8 cellular contexts compared by ENCODE assay signal in genomic region chr15:50182233-50183013, GRCh38. TPM values are rescaled to one million over a fixed set of nuclear protein-coding genes. Genes with fewer than 3 reads are reported as not detected.
A peak's percentile ranks its signal among the peaks of the same experiment; 100 is the strongest.
DNase-seq lines count a peak whose midpoint lies in the region; ATAC-seq, FAIRE-seq and TF ChIP-seq lines count a peak whose summit lies in the region.

No MANE protein-coding gene starts in this region.

- TF ChIP-seq CTCF in RWPE2 (IDR thresholded peaks at IDR 0.05; ENCODE audit: poor library complexity, severe bottlenecking) (peak; percentile 60), K562 (IDR thresholded peaks at IDR 0.05 in 2 of 3, conservative IDR thresholded peaks at IDR 0.05 in 1 of 3; ENCODE audit: insufficient read depth in 2 of 3, low read depth in 1 of 3, low read length in 3 of 3) (no peak)

- in situ Hi-C loops in ACHN (cut with HindIII; ENCODE audit: low pct_ligation_motif_present, low pct_unique_long_range_greater_than_20kb, low sequenced_read_pairs) (no loop called here), K562 (cut with MboI) (no loop called here)

- no peaks in the 10 kb centered on the region for H3K9me1 ChIP-seq in K562 (ENCODE audit: control insufficient read depth, insufficient read depth, low read length)

- peaks cover 25% of the 10 kb centered on the region for H3K79me2 ChIP-seq in K562 (ENCODE audit: control insufficient read depth, insufficient read depth, low read length)

- H3K9me3 ChIP-seq in RWPE2 (ENCODE audit: severe bottlenecking) (no peaks in the 10 kb centered on the region), K562 (replicated peaks; ENCODE audit: control insufficient read depth, insufficient read depth, low read depth, low read length) (no peaks in the 10 kb centered on the region)

- no peak for TF ChIP-seq POLR2A in K562 (conservative IDR thresholded peaks at IDR 0.05)

- BruUV-seq in K562 (replicated peaks; lab: Mats Ljungman, UMichigan) = no TSS peak

- H3K4me3 ChIP-seq in RWPE2 (ENCODE audit: severe bottlenecking) (peak overlapping the region; percentile 47), K562 (peak overlapping the region; percentile 65)

- H2AFZ ChIP-seq in K562 (ENCODE audit: low read depth, low read length) = peak overlapping the region; percentile 95

- peak overlapping the region; percentile 85 for H3K4me2 ChIP-seq in K562 (ENCODE audit: insufficient read depth, low read length)

- H3K27me3 ChIP-seq in RWPE2 (ENCODE audit: insufficient read depth, poor library complexity, severe bottlenecking) (peaks cover 18% of the 10 kb centered on the region), K562 (ENCODE audit: control insufficient read depth in 2 of 2, insufficient read depth in 2 of 2, low read length in 2 of 2) (no peaks in the 10 kb centered on the region)

- DNase-seq in ACHN = peak; percentile 28
- DNase-seq in RWPE2 (ENCODE audit: low spot score) = peak; percentile 76
- DNase-seq in K562 (ENCODE audit: extremely low read depth in 1 of 4, low spot score in 3 of 4) = peak in 3 of 4 experiments; percentile 40 to 50 (median 46)
- peak; percentile 36 for DNase-seq in iPS-NIHi7 (ENCODE audit: extremely low spot score)
- peak; percentile 64 for DNase-seq in stimulated activated CD4-positive, alpha-beta T cell treated with anti-CD3 and anti-CD28 coated beads, Interleukin-15, amount 100 ng/mL, for 24 hours
- DNase-seq in cerebellar nuclear complex (lab: John Stamatoyannopoulos, UW) = no peak

- no peaks in the 10 kb centered on the region for H4K20me1 ChIP-seq in K562 (replicated peaks; ENCODE audit: control insufficient read depth, insufficient read depth, low read length)

- 5% methylated on average over 65 of the region's 77 CpGs for WGBS in K562 (ENCODE audit: insufficient coverage, low coverage, missing lambda C conversion rate)

- POLR2A ChIA-PET in K562 (lab: Yijun Ruan, JAX) = interaction anchor here (0.6 to 2.0 kb wide), 7 partner anchors 13 to 1324 kb away, joined by 3 to 8 read pairs (median 3); no protein-coding TSS in a partner anchor

- no peaks in the 10 kb centered on the region for H3K36me3 ChIP-seq in RWPE2 (ENCODE audit: low read depth)
- no peaks in the 10 kb centered on the region; the same call in 2 of the 3 replicates for H3K36me3 ChIP-seq in K562 (ENCODE audit: control insufficient read depth, insufficient read depth, low read length)

- ATAC-seq in GM18517 (IDR thresholded peaks at IDR 0.05; ENCODE audit: unreplicated experiment) (peak; percentile 60), HG03175 (IDR thresholded peaks at IDR 0.05; ENCODE audit: unreplicated experiment) (peak; percentile 50), RWPE2 (ENCODE audit: low read depth) (peak; percentile 74), K562 (peak; percentile 80)

- H3K27ac ChIP-seq in RWPE2 (ENCODE audit: poor library complexity, severe bottlenecking) (no peak overlapping the region), K562 (ENCODE audit: extremely low read depth, low read depth, low read length) (peak overlapping the region; percentile 38; the same call in 1 of the 3 replicates)

- no peak for FAIRE-seq in K562 (lab: Jason Lieb, UNC)

- no peak for TF ChIP-seq RAD21 in K562 (CRISPR knock-in tag; conservative IDR thresholded peaks at IDR 0.05 in 1 of 2, IDR thresholded peaks at IDR 0.05 in 1 of 2)

- TF ChIP-seq EP300 in K562 (IDR thresholded peaks at IDR 0.05; ENCODE audit: low read length) = no peak

- peak overlapping the region; percentile 35 to 96 for H3K9ac ChIP-seq in K562 (ENCODE audit: insufficient read depth in 1 of 2, low read depth in 2 of 2, low read length in 2 of 2)

- intact Hi-C loops in K562 (cut with micrococcal nuclease) = loop anchor here (2.0 to 5.0 kb wide), 4 partner anchors 34 to 245 kb away; no protein-coding TSS in a partner anchor

- H3K4me1 ChIP-seq in RWPE2 (ENCODE audit: insufficient read depth, poor library complexity, severe bottlenecking) = no peaks in the 10 kb centered on the region
- peaks cover 16 to 21% of the 10 kb centered on the region in 2 experiments; a peak in 4 of 5 replicates for H3K4me1 ChIP-seq in K562 (replicated peaks in 1 of 2; ENCODE audit: control insufficient read depth in 2 of 2, insufficient read depth in 2 of 2, low read length in 2 of 2)

- CTCF ChIA-PET in K562 (lab: Yijun Ruan, JAX; ENCODE audit: low intra/inter-chr PET ratio) = interaction anchor here (1.2 kb wide), 1 partner anchor 133 kb away, joined by 4 read pairs; no protein-coding TSS in a partner anchor

TF ChIP-seq in K562, 482 proteins besides CTCF, POLR2A, EP300 and RAD21 (continues in another document):
- 0 out of 2 replicates have a peak, but pooled peaks have one; percentile 32 for TF ChIP-seq GTF2F1 (IDR thresholded peaks at IDR 0.05; ENCODE audit: low read depth, low read length)
- TF ChIP-seq TEAD2 (tag; IDR thresholded peaks at IDR 0.05) = no peak
- peak in 1 of 2 experiments; percentile 7; a peak in 3 of 4 replicates for TF ChIP-seq MAZ (CRISPR knock-in tag; conservative IDR thresholded peaks at IDR 0.05 in 1 of 2, IDR thresholded peaks at IDR 0.05 in 1 of 2)
- TF ChIP-seq, protein P1, sequence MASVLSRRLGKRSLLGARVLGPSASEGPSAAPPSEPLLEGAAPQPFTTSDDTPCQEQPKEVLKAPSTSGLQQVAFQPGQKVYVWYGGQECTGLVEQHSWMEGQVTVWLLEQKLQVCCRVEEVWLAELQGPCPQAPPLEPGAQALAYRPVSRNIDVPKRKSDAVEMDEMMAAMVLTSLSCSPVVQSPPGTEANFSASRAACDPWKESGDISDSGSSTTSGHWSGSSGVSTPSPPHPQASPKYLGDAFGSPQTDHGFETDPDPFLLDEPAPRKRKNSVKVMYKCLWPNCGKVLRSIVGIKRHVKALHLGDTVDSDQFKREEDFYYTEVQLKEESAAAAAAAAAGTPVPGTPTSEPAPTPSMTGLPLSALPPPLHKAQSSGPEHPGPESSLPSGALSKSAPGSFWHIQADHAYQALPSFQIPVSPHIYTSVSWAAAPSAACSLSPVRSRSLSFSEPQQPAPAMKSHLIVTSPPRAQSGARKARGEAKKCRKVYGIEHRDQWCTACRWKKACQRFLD (CRISPR knock-in tag; IDR thresholded peaks at IDR 0.05) = no peak
- TF ChIP-seq NR2F6 (CRISPR knock-in tag; IDR thresholded peaks at IDR 0.05) = no peak
- TF ChIP-seq HIVEP1 (CRISPR knock-in tag; IDR thresholded peaks at IDR 0.05) = no peak
- peak; percentile 41; the same call in 1 of the 2 replicates for TF ChIP-seq ZEB2 (IDR thresholded peaks at IDR 0.05)
- TF ChIP-seq KLF13 (tag; IDR thresholded peaks at IDR 0.05; ENCODE audit: borderline replicate concordance, low read depth) = no peak
- no peak for TF ChIP-seq U2AF2 (optimal IDR thresholded peaks at IDR 0.05; ENCODE audit: low read depth, low read length)
- TF ChIP-seq PML (IDR thresholded peaks at IDR 0.05; ENCODE audit: low read length) = no peak
- TF ChIP-seq GABPA (tag; conservative IDR thresholded peaks at IDR 0.05; ENCODE audit: low read depth) = no peak
- TF ChIP-seq ZNF274 (IDR thresholded peaks at IDR 0.05; ENCODE audit: borderline replicate concordance, low read depth, low read length) = no peak
- no peak for TF ChIP-seq USF2 (CRISPR knock-in tag; IDR thresholded peaks at IDR 0.05)
- TF ChIP-seq BMI1 (IDR thresholded peaks at IDR 0.05; ENCODE audit: low read length) = no peak
- TF ChIP-seq BCL6 (CRISPR knock-in tag; IDR thresholded peaks at IDR 0.05) = no peak
- TF ChIP-seq, protein P2, sequence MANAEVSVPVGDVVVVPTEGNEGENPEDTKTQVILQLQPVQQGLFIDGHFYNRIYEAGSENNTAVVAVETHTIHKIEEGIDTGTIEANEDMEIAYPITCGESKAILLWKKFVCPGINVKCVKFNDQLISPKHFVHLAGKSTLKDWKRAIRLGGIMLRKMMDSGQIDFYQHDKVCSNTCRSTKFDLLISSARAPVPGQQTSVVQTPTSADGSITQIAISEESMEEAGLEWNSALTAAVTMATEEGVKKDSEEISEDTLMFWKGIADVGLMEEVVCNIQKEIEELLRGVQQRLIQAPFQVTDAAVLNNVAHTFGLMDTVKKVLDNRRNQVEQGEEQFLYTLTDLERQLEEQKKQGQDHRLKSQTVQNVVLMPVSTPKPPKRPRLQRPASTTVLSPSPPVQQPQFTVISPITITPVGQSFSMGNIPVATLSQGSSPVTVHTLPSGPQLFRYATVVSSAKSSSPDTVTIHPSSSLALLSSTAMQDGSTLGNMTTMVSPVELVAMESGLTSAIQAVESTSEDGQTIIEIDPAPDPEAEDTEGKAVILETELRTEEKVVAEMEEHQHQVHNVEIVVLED (CRISPR knock-in tag; IDR thresholded peaks at IDR 0.05) = 0 out of 2 replicates have a peak, but pooled peaks have one; percentile 16
- peak; percentile 45; the same call in 1 of the 2 replicates for TF ChIP-seq ESRRA (IDR thresholded peaks at IDR 0.05; ENCODE audit: borderline replicate concordance, low read depth)

RNA-seq across cellular contexts. Expression of gene SLC27A2, which starts 0.4 kb away (rescaled TPM):
- total RNA-seq in K562 (2011; cell fraction: chromatin; rRNA removed; ENCODE audit: low replicate concordance) = 18.7 and 19.9 TPM in 2 replicates
- total RNA-seq in K562 (2011; cell fraction: nucleolus; rRNA removed) = 25.3 and 28.2 TPM in 2 replicates
- 18.4 and 21.5 TPM in 2 replicates for total RNA-seq in K562 (2011; cell fraction: nucleoplasm; rRNA removed)
- total RNA-seq in K562 (2014; rRNA removed) (28.0 and 29.3 TPM in 2 replicates), K562 (2014; rRNA removed; fragmentation: Illumina TruSeq; extraction: Trizol) (22.7 and 25.0 TPM in 2 replicates), K562 (2015; rRNA removed; fragmentation: Illumina TruSeq; extraction: Trizol) (33.1 and 38.0 TPM in 2 replicates), K562 (2021) (20.9 and 24.4 TPM in 2 replicates)
- polyA plus RNA-seq in K562 (2011; rRNA removed) (17.5 and 17.8 TPM in 2 replicates), K562 (2014; fragmentation: Illumina TruSeq; extraction: Trizol) (18.8 and 24.2 TPM in 2 replicates), K562 (2014; fragmentation: Nextera tagmentation; extraction: Ambion mirVana) (1 to 10 TPM; 4.9 to 6.8 TPM), K562 (2014; rRNA removed) (16.6 and 27.7 TPM in 2 replicates)
- 12.9 and 18.4 TPM in 2 replicates for polyA plus RNA-seq in K562 (2011; cell fraction: cytosol; rRNA removed)
- 8.3 and 8.7 TPM in 2 replicates for polyA plus RNA-seq in K562 (2011; cell fraction: nucleus; rRNA removed)
- polyA plus RNA-seq in K562 (2012) = 20.3 and 44.3 TPM in 2 replicates
- 27.3 and 31.1 TPM in 2 replicates for polyA minus RNA-seq in K562 (2011; rRNA and poly(A)+ RNA removed)
- 15.9 and 19.0 TPM in 2 replicates for polyA minus RNA-seq in K562 (2011; cell fraction: cytosol; rRNA and poly(A)+ RNA removed)
- 11.8 and 13.1 TPM in 2 replicates for polyA minus RNA-seq in K562 (2011; cell fraction: nucleus; rRNA and poly(A)+ RNA removed)

Comparison
In these comparisons a context has a peak if more than half of its experiments do, and no peak if none do; other contexts are left out.
1. DNase-seq: peak in ACHN (single experiment), RWPE2 (single experiment), K562 (3 of 4), iPS-NIHi7 (single experiment) and stimulated activated CD4-positive, alpha-beta T cell treated with anti-CD3 and anti-CD28 coated beads, Interleukin-15, amount 100 ng/mL, for 24 hours (single experiment); none in cerebellar nuclear complex (0 of 2).
2. Peak in every context shown above with its lines, with median percentiles within 50 percentile points of each other: ATAC-seq.